In genomic region chr12:92945659-92946220, GRCh38 we compare ENCODE assay signal across 18 cellular contexts. TPM values are rescaled to one million over a fixed set of nuclear protein-coding genes. Genes with fewer than 3 reads are reported as not detected.
DNase-seq lines count a peak whose midpoint lies in the region; ATAC-seq, FAIRE-seq and TF ChIP-seq lines count a peak whose summit lies in the region.
"Had no signal": no experiment of that assay in that cellular context is flagged by ENCODE, and none has a peak within 500 bp of the region (broad histone marks: within the 10 kb centered on the region; RNA-seq: fewer than 3 reads in every experiment).

No MANE protein-coding gene starts in this region.

- no peaks in the 10 kb centered on the region; the same call in 1 of the 2 replicates for H3K36me3 ChIP-seq in Caco-2 (ENCODE audit: control insufficient read depth, insufficient read depth, low read length)
- no peaks in the 10 kb centered on the region for H3K36me3 ChIP-seq in small intestine (ENCODE audit: control insufficient read depth in 2 of 2, insufficient read depth in 2 of 2, low read length in 2 of 2)
- H3K36me3 ChIP-seq in neural progenitor cell, result no peaks in the 10 kb centered on the region
- H3K36me3 ChIP-seq: BLaER1 treated with 17β-estradiol and CSF1 and Interleukin-3, amounts not matched to agents 10 nM and 100 nM; HAP-1 had no signal

- no peak overlapping the region for H3K9ac ChIP-seq in neural progenitor cell
- H3K9ac ChIP-seq: BLaER1 treated with 17β-estradiol and CSF1 and Interleukin-3, amounts not matched to agents 10 nM and 100 nM; SK-N-SH had no signal

- CTCF ChIA-PET in Caco-2 (lab: Charles Lee), result interaction anchor here (0.6 to 1.6 kb wide), 6 partner anchors 16 to 470 kb away, joined by 3 to 8 read pairs (median 3); partner anchors contain the start of gene EEA1

- H3K4me1 Mint-ChIP-seq in Caco-2 (ENCODE audit: low read depth, unreplicated experiment) (peaks cover 12% of the 10 kb centered on the region), neural progenitor cell (no peaks in the 10 kb centered on the region), type B pancreatic cell (ENCODE audit: unreplicated experiment) (peaks cover 15% of the 10 kb centered on the region)
- H3K4me1 Mint-ChIP-seq: CD8-positive, alpha-beta memory T cell had no signal

- H3K36me3 Mint-ChIP-seq in Caco-2 (ENCODE audit: insufficient read depth, unreplicated experiment) (peaks cover 22% of the 10 kb centered on the region), neural progenitor cell (no peaks in the 10 kb centered on the region), type B pancreatic cell (no peaks in the 10 kb centered on the region)

- peak; percentile 83 to 87 for DNase-seq in Caco-2
- peak; percentile 78 for DNase-seq in NCI-H526 treated with DMSO at 0.1 percent for 48 hours (lab: John Stamatoyannopoulos, UW)
- peak; percentile 68 for DNase-seq in left lobe of liver (ENCODE audit: low spot score)
- DNase-seq in small intestine, result peak; percentile 63
- no peak for DNase-seq in neural progenitor cell (ENCODE audit: low spot score)
- no peak for DNase-seq in type B pancreatic cell (ENCODE audit: extremely low spot score, unreplicated experiment)
- DNase-seq: CD8-positive, alpha-beta memory T cell; DND-41; NCI-H1105 treated with DMSO at 0.1 percent for 48 hours; NCI-H1694; NCI-H510A; SHP77 treated with DMSO at 0.1 percent for 48 hours; SK-N-SH had no signal

- ATAC-seq in left lobe of liver (peak; percentile 81), GM18505 (IDR thresholded peaks at IDR 0.05; ENCODE audit: unreplicated experiment) (no peak)

- H3K27ac ChIP-seq in small intestine (ENCODE audit: low read depth in 1 of 2, low read length in 1 of 2), result no peak overlapping the region
- H3K27ac ChIP-seq in neural progenitor cell, result no peak overlapping the region
- H3K27ac ChIP-seq: BLaER1 treated with 17β-estradiol and CSF1 and Interleukin-3, amounts not matched to agents 10 nM and 100 nM had no signal

- no peak overlapping the region for H3K4me2 ChIP-seq in neural progenitor cell
- H3K4me2 ChIP-seq: BLaER1 treated with 17β-estradiol and CSF1 and Interleukin-3, amounts not matched to agents 10 nM and 100 nM; SK-N-SH had no signal

- H3K4me3 ChIP-seq in Caco-2 (ENCODE audit: low read depth, low read length) (no peak overlapping the region), small intestine (ENCODE audit: low read depth in 1 of 2, low read length in 2 of 2) (no peak overlapping the region), neural progenitor cell (no peak overlapping the region)
- H3K4me3 ChIP-seq: BLaER1 treated with 17β-estradiol and CSF1 and Interleukin-3, amounts not matched to agents 10 nM and 100 nM; HAP-1 had no signal

- TF ChIP-seq POLR2A in GM18505 (IDR thresholded peaks at IDR 0.05; ENCODE audit: borderline replicate concordance, extremely low read depth, insufficient read depth, insufficient read length), result no peak

- H3K27me3 Mint-ChIP-seq in Caco-2 (ENCODE audit: insufficient read depth, unreplicated experiment), result no peaks in the 10 kb centered on the region
- peaks cover 2% of the 10 kb centered on the region for H3K27me3 Mint-ChIP-seq in neural progenitor cell (ENCODE audit: insufficient read depth, low read depth)
- H3K27me3 Mint-ChIP-seq in type B pancreatic cell, result no peaks in the 10 kb centered on the region

- H3K4me1 ChIP-seq in Caco-2, result peaks cover 49% of the 10 kb centered on the region
- no peaks in the 10 kb centered on the region for H3K4me1 ChIP-seq in small intestine (ENCODE audit: control insufficient read depth in 2 of 2, insufficient read depth in 1 of 2, low read depth in 1 of 2, low read length in 1 of 2)
- H3K4me1 ChIP-seq in neural progenitor cell, result no peaks in the 10 kb centered on the region

- peak overlapping the region; percentile 28 for H3K4me3 Mint-ChIP-seq in Caco-2 (ENCODE audit: unreplicated experiment)
- no peak overlapping the region for H3K4me3 Mint-ChIP-seq in neural progenitor cell
- H3K4me3 Mint-ChIP-seq in type B pancreatic cell, result no peak overlapping the region
- H3K4me3 Mint-ChIP-seq: CD8-positive, alpha-beta memory T cell had no signal

- no TSS peak for BruUV-seq in Caco-2 (replicated peaks; lab: Mats Ljungman, UMichigan)

- TF ChIP-seq CTCF in Caco-2 (IDR thresholded peaks at IDR 0.05; ENCODE audit: insufficient read depth in 1 of 2, low read depth in 1 of 2, low read length in 1 of 2, severe bottlenecking in 1 of 2, unreplicated experiment in 1 of 2), result no peak
- no peak for TF ChIP-seq CTCF in neural progenitor cell (IDR thresholded peaks at IDR 0.05)
- no peak for TF ChIP-seq CTCF in type B pancreatic cell (conservative IDR thresholded peaks at IDR 0.05)

- no peaks in the 10 kb centered on the region for H3K79me2 ChIP-seq in neural progenitor cell (ENCODE audit: low read depth)

- no peak for FAIRE-seq in small intestine (lab: Jason Lieb, UNC)
- FAIRE-seq: D721Med, HTR-8/SVneo had no signal

- H3K9me3 ChIP-seq in Caco-2 (no peaks in the 10 kb centered on the region; the same call in 1 of the 2 replicates), small intestine (ENCODE audit: control insufficient read depth, low read depth) (no peaks in the 10 kb centered on the region), neural progenitor cell (ENCODE audit: low read depth) (no peaks in the 10 kb centered on the region)
- H3K9me3 ChIP-seq: HAP-1, SK-N-SH had no signal

- H3F3A ChIP-seq in neural progenitor cell (ENCODE audit: low read depth), result no peaks in the 10 kb centered on the region

- WGBS in small intestine, 3 donors, result 12 to 59% (median 51%) methylated on average over 2 of the region's 2 CpGs

- H3K9me3 Mint-ChIP-seq in Caco-2 (ENCODE audit: unreplicated experiment), result no peaks in the 10 kb centered on the region
- H3K9me3 Mint-ChIP-seq in neural progenitor cell, result no peaks in the 10 kb centered on the region
- no peaks in the 10 kb centered on the region for H3K9me3 Mint-ChIP-seq in type B pancreatic cell
- H3K9me3 Mint-ChIP-seq: CD8-positive, alpha-beta memory T cell had no signal

- intact Hi-C loops in Caco-2 (cut with micrococcal nuclease; ENCODE audit: unreplicated experiment), result loop anchor here (1.0 to 5.0 kb wide), 7 partner anchors 16 to 367 kb away; partner anchors contain the start of gene EEA1

- no peaks in the 10 kb centered on the region for H4K20me1 ChIP-seq in neural progenitor cell (ENCODE audit: low read depth)
- H4K20me1 ChIP-seq: BLaER1 treated with 17β-estradiol and CSF1 and Interleukin-3, amounts not matched to agents 10 nM and 100 nM had no signal

- POLR2A ChIA-PET in Caco-2 (lab: Charles Lee), result interaction anchor here (0.5 to 1.5 kb wide), 7 partner anchors 16 to 496 kb away, joined by 3 to 26 read pairs (median 3); partner anchors contain the start of genes EEA1 and UBE2N

- H3K27ac Mint-ChIP-seq in Caco-2 (ENCODE audit: unreplicated experiment), result peak overlapping the region; percentile 74
- no peak overlapping the region for H3K27ac Mint-ChIP-seq in neural progenitor cell
- H3K27ac Mint-ChIP-seq in type B pancreatic cell, result no peak overlapping the region
- H3K27ac Mint-ChIP-seq: CD8-positive, alpha-beta memory T cell had no signal

- H3K27me3 ChIP-seq in Caco-2 (replicated peaks; ENCODE audit: control insufficient read depth, insufficient read depth, low read length) (no peaks in the 10 kb centered on the region), small intestine (ENCODE audit: control insufficient read depth in 2 of 2, insufficient read depth in 2 of 2, low read length in 2 of 2) (no peaks in the 10 kb centered on the region), neural progenitor cell (no peaks in the 10 kb centered on the region)
- H3K27me3 ChIP-seq: BLaER1 treated with 17β-estradiol and CSF1 and Interleukin-3, amounts not matched to agents 10 nM and 100 nM had no signal

- H2AFZ ChIP-seq in neural progenitor cell (replicated peaks), result no peak overlapping the region

RNA-seq across cellular contexts. Expression of gene EEA1, which starts 16.6 kb away (rescaled TPM):
- total RNA-seq in Caco-2 (2022), result 68.9 TPM in 2 replicates
- 12.5 TPM for total RNA-seq in left lobe of liver
- polyA plus RNA-seq in small intestine, result 1 to 10 TPM; 3.0 to 4.0 (median 3.4) TPM
- total RNA-seq in neural progenitor cell (ENCODE audit: low replicate concordance), result 6.6 and 11.6 TPM in 2 replicates
- 24.6 and 31.9 TPM in 2 replicates for total RNA-seq in type B pancreatic cell (ENCODE audit: low replicate concordance)

Comparison
In these comparisons a context has a peak if more than half of its experiments do, and no peak if none do; other contexts are left out.
1. DNase-seq: peak in Caco-2 (2 of 2), NCI-H526 treated with DMSO at 0.1 percent for 48 hours (single experiment), left lobe of liver (single experiment) and small intestine (single experiment); none in neural progenitor cell (single experiment) and type B pancreatic cell (single experiment).